8 cellular contexts compared by ENCODE assay signal in the genomic region with DNA sequence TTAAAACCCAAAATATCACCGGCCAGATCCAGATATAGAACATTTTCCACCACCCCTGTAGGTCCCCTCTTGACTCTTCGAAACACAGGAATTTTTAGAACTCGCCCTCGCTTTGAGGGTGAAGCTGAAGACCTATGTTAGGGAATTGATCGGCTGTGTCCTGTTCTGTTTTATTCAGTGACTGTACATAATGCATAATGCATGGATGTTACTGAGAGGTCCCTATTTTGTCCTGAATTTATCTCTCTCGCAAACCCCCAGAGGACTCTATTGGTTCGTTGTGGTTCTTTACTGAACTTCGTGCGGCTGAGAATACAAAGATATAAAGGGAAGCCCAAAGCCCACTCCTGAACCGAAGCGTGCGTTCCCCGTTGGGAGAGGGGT. TPM values are rescaled to one million over a fixed set of nuclear protein-coding genes. Genes with fewer than 3 reads are reported as not detected.
DNase-seq lines count a peak whose midpoint lies in the region; ATAC-seq and TF ChIP-seq lines count a peak whose summit lies in the region.

No MANE protein-coding gene starts in this region.

- intact Hi-C loops in Right ventricle myocardium inferior (cut with DNase I) = loop anchor here (1.0 to 5.0 kb wide), 4 partner anchors 66 to 155 kb away; partner anchors contain the start of genes MITD1, MRPL30 and REV1
- intact Hi-C loops in Right ventricle myocardium superior (cut with DNase I) = loop anchor here (2.0 kb wide), 1 partner anchor 152 kb away; no protein-coding TSS in a partner anchor
- intact Hi-C loops in adrenal gland (cut with DNase I) = loop anchor here in 1 of 2 donors (5.0 to 10.0 kb wide), 2 partner anchors 152 to 156 kb away; partner anchors contain the start of genes MITD1, MRPL30 and REV1

- H3K27me3 ChIP-seq in adrenal gland = no peaks in the 10 kb centered on the region

- H3K27ac ChIP-seq in adrenal gland (peak overlapping the region; percentile 81 to 96 (median 92)), mesodermal cell (ENCODE audit: low read depth, low read length, severe bottlenecking) (peak overlapping the region; percentile 92)

- peak overlapping the region in 3 of 4 donors; percentile 21 to 80 (median 67) for H3K4me3 ChIP-seq in adrenal gland
- H3K4me3 ChIP-seq in mesodermal cell (ENCODE audit: extremely low read depth, insufficient read depth, low read length, poor library complexity, severe bottlenecking) = peak overlapping the region; percentile 87

- H3K4me1 ChIP-seq in adrenal gland (replicated peaks in 1 of 2) = peaks cover 12 to 26% of the 10 kb centered on the region in 2 donors
- no peaks in the 10 kb centered on the region for H3K4me1 ChIP-seq in mesodermal cell (ENCODE audit: control insufficient read depth, insufficient read depth, low read length, poor library complexity, severe bottlenecking)

- H3K36me3 ChIP-seq in adrenal gland (replicated peaks in 1 of 2) (peaks cover 0 to 15% of the 10 kb centered on the region in 2 donors), mesodermal cell (ENCODE audit: control insufficient read depth, insufficient read depth, low read length) (peaks cover 26% of the 10 kb centered on the region)

- TF ChIP-seq POLR2A in adrenal gland (IDR thresholded peaks at IDR 0.05) = no peak

- DNase-seq in Right ventricle myocardium inferior (ENCODE audit: missing footprints) (no peak), Right ventricle myocardium superior (no peak), adrenal gland (peak in 2 of 7 donors; percentile 20 to 26), NCI-H446 (lab: John Stamatoyannopoulos, UW) (no peak), T-helper 9 cell (no peak)

- no peak for TF ChIP-seq CTCF in adrenal gland (IDR thresholded peaks at IDR 0.05)

- H3K9me3 ChIP-seq in adrenal gland (replicated peaks in 1 of 3) (no peaks in the 10 kb centered on the region), mesodermal cell (ENCODE audit: control insufficient read depth, low read length) (no peaks in the 10 kb centered on the region)

- ATAC-seq in Right ventricle myocardium inferior (peak; percentile 2), Right ventricle myocardium superior (ENCODE audit: poor library complexity) (no peak), HG03039 (IDR thresholded peaks at IDR 0.05; ENCODE audit: unreplicated experiment) (peak; percentile 5), HG02973 (IDR thresholded peaks at IDR 0.05; ENCODE audit: unreplicated experiment) (no peak)

- 0 to 2% (median 1%) methylated on average over 13 of the region's 13 CpGs for WGBS in adrenal gland, 4 donors
- 0 to 8% methylated on average over 8 to 9 of the region's 13 CpGs for WGBS in mesodermal cell (ENCODE audit: insufficient coverage in 2 of 2), 2 experiments

RNA-seq across cellular contexts. Expression of gene EIF5B, which starts 0.4 kb away (rescaled TPM):
- total RNA-seq in Right ventricle myocardium inferior (90.8 TPM), Right ventricle myocardium superior (84.7 TPM), adrenal gland (10 to 100 TPM; 11.1 to 36.5 (median 25.3) TPM)
- polyA plus RNA-seq in adrenal gland = 10 to 100 TPM; 40.7 to 71.3 (median 46.2) TPM
- polyA plus RNA-seq in mesodermal cell (2013, experiment 1 of 2) = 38.8 TPM
- polyA plus RNA-seq in mesodermal cell (2013, experiment 2 of 2) = 50.3 TPM

RNA-seq across cellular contexts. Expression of gene TXNDC9, which starts 0.6 kb away (rescaled TPM):
- 19.8 TPM for total RNA-seq in Right ventricle myocardium inferior
- 16.6 TPM for total RNA-seq in Right ventricle myocardium superior
- 10 to 100 TPM; 13.2 to 39.2 (median 25.2) TPM for total RNA-seq in adrenal gland
- 10 to 100 TPM; 10.5 to 43.9 (median 12.8) TPM for polyA plus RNA-seq in adrenal gland
- 51.2 TPM for polyA plus RNA-seq in mesodermal cell (2013, experiment 1 of 2)
- polyA plus RNA-seq in mesodermal cell (2013, experiment 2 of 2) = 52.3 TPM

RNA-seq across cellular contexts. Expression of gene LYG1, which starts 35.8 kb away (rescaled TPM):
- 0.57 TPM for total RNA-seq in Right ventricle myocardium inferior
- total RNA-seq in Right ventricle myocardium superior = not detected
- total RNA-seq in adrenal gland = 1 to 10 TPM in 2 of 8 donors, under 1 TPM in 3, not detected in 3; 0.29 to 1.4 (median 0.78) TPM
- polyA plus RNA-seq in adrenal gland = 10 to 100 TPM in 1 of 3 donors, 1 to 10 TPM in 1, under 1 TPM in 1; 0.57 to 10.8 (median 4.4) TPM
- 1.8 TPM for polyA plus RNA-seq in mesodermal cell (2013, experiment 1 of 2)
- 1.1 TPM for polyA plus RNA-seq in mesodermal cell (2013, experiment 2 of 2)

Comparison
In these comparisons a context has a peak if more than half of its experiments do, and no peak if none do; other contexts are left out.
1. ATAC-seq: peak in Right ventricle myocardium inferior (single experiment) and HG03039 (single experiment); none in Right ventricle myocardium superior (single experiment) and HG02973 (single experiment).